In genomic region chr16:9438991-9439390, GRCh38 we compare ENCODE assay signal across 24 cellular contexts.
A peak's percentile ranks its signal among the peaks of the same experiment; 100 is the strongest.
DNase-seq lines count a peak whose midpoint lies in the region; ATAC-seq and FAIRE-seq lines count a peak whose summit lies in the region.
"Had no signal": no experiment of that assay in that cellular context is flagged by ENCODE, and none has a peak within 500 bp of the region (broad histone marks: within the 10 kb centered on the region; RNA-seq: fewer than 3 reads in every experiment).

No MANE protein-coding gene starts in this region.

- DNase-seq in Daoy (ENCODE audit: low read depth) = peak; percentile 45
- DNase-seq in RCC 7860 (ENCODE audit: low spot score) = peak; percentile 62
- peak; percentile 64 for DNase-seq in islet precursor cell
- peak; percentile 60 for DNase-seq in renal cortical epithelial cell (ENCODE audit: low read depth)
- no peak for DNase-seq in HCEC 1CT
- DNase-seq: ACHN; BE2C; C1 segment of cervical spinal cord; CD4-positive, CD25-positive, alpha-beta regulatory T cell; CD8-positive, alpha-beta memory T cell; COR-L47; DMS79 treated with DMSO at 0.1 percent for 48 hours; EL; GM23248; HFFc6; KG1 had no signal

- ATAC-seq in HG02970 (IDR thresholded peaks at IDR 0.05; ENCODE audit: low FRiP score, unreplicated experiment) = no peak
- ATAC-seq in HG03342 (IDR thresholded peaks at IDR 0.05; ENCODE audit: unreplicated experiment) = no peak
- ATAC-seq: HCT116 had no signal

- peak; percentile 78 for FAIRE-seq in RCC 7860 (lab: Jason Lieb, UNC)
- FAIRE-seq: A204.1, D721Med, GM12892, GM18507, H54 had no signal
